25 cellular contexts compared by ENCODE assay signal in the genomic region with DNA sequence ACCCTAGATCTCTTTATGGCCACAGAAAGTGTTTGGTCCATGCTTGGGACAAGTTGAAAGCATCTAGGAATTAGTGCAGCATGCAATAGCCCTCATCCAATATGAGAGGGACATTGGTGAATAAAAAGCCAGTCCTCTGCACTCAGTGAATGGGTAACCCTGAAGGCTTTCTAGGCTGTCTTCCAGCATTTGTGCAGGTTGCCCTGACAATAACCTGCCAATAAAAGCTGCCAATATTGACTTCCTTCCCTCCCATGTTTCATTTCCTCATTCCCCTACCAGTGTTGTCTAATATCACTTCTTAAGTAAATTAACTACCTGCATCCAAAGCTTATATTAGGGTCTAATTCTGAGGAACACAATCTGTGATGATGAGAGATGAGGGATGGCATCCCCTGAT.
"Had no signal": no experiment of that assay in that cellular context is flagged by ENCODE, and none has a peak within 500 bp of the region (broad histone marks: within the 10 kb centered on the region; RNA-seq: fewer than 3 reads in every experiment).

No MANE protein-coding gene starts in this region.

- H3K36me3 ChIP-seq: brain microvascular endothelial cell, gastroesophageal sphincter, pancreas, transverse colon had no signal

- H3K27ac ChIP-seq: brain microvascular endothelial cell, gastroesophageal sphincter, hepatocyte, pancreas, psoas muscle, testis, transverse colon had no signal

- H3K27me3 ChIP-seq: brain microvascular endothelial cell, gastroesophageal sphincter, hepatocyte, pancreas, testis, transverse colon had no signal

- H3K27ac Mint-ChIP-seq: activated CD8-positive, alpha-beta T cell treated with anti-CD3 and anti-CD28 coated beads for 36 hours; activated T-helper 17 cell treated with anti-CD3 and anti-CD28 coated beads, Interleukin-2, amount 50 U/mL, for 72 hours; effector memory CD8-positive, alpha-beta T cell; naive B cell; nephron progenitor cell had no signal

- ATAC-seq: activated CD8-positive, alpha-beta T cell treated with anti-CD3 and anti-CD28 coated beads for 36 hours; activated T-cell treated with anti-CD3 and anti-CD28 coated beads, Interleukin-2, amount 50 U/mL, for 4 hours; activated T-helper 17 cell treated with anti-CD3 and anti-CD28 coated beads, Interleukin-2, amount 50 U/mL, for 72 hours; effector memory CD8-positive, alpha-beta T cell; gastroesophageal sphincter; left ventricle myocardium superior; pancreas; psoas muscle had no signal

- H3K9me3 ChIP-seq: gastroesophageal sphincter, pancreas, psoas muscle, testis, transverse colon had no signal

- H3K4me2 ChIP-seq: hepatocyte, smooth muscle cell had no signal

- H3K27me3 Mint-ChIP-seq: activated CD8-positive, alpha-beta T cell treated with anti-CD3 and anti-CD28 coated beads for 36 hours; activated T-helper 17 cell treated with anti-CD3 and anti-CD28 coated beads, Interleukin-2, amount 50 U/mL, for 72 hours; effector memory CD8-positive, alpha-beta T cell; naive B cell had no signal

- H2AFZ ChIP-seq: hepatocyte had no signal

- H3K4me1 ChIP-seq: gastroesophageal sphincter, pancreas, psoas muscle, testis, transverse colon had no signal

- H3K4me3 Mint-ChIP-seq: activated CD8-positive, alpha-beta T cell treated with anti-CD3 and anti-CD28 coated beads for 36 hours; activated T-cell treated with anti-CD3 and anti-CD28 coated beads, Interleukin-2, amount 50 U/mL, for 4 hours; activated T-helper 17 cell treated with anti-CD3 and anti-CD28 coated beads, Interleukin-2, amount 50 U/mL, for 72 hours; effector memory CD8-positive, alpha-beta T cell; naive B cell; nephron progenitor cell had no signal

- H3K4me3 ChIP-seq: gastroesophageal sphincter, hepatocyte, pancreas, psoas muscle, smooth muscle cell, testis, transverse colon had no signal

- H3K36me3 Mint-ChIP-seq: naive B cell had no signal

- H3K79me2 ChIP-seq: hepatocyte had no signal

- H3K4me1 Mint-ChIP-seq: activated T-helper 17 cell treated with anti-CD3 and anti-CD28 coated beads, Interleukin-2, amount 50 U/mL, for 72 hours; naive B cell had no signal

- DNase-seq: activated CD4-positive, alpha-beta T cell treated with anti-CD3 and anti-CD28 coated beads, Interleukin-2, amount 50 U/mL, for 1 hour; activated CD4-positive, CD25-positive, alpha-beta regulatory T cell treated with anti-CD3 and anti-CD28 coated beads, Interleukin-2, amount 50 U/mL, for 72 hours; activated CD8-positive, alpha-beta T cell treated with anti-CD3 and anti-CD28 coated beads for 36 hours; activated gamma-delta T cell treated with Interleukin-2 at 50 U/mL for 16 hours; activated naive CD4-positive, alpha-beta T cell treated with anti-CD3 and anti-CD28 coated beads, Interleukin-2, amount 50 U/mL, for 16 hours; activated T-cell treated with anti-CD3 and anti-CD28 coated beads, Interleukin-2, amount 50 U/mL, for 4 hours; amniotic stem cell; cortex of kidney; effector memory CD8-positive, alpha-beta T cell; left ventricle myocardium superior; naive B cell; nephron progenitor cell; pancreas; psoas muscle; stimulated activated CD4-positive, alpha-beta T cell treated with anti-CD3 and anti-CD28 coated beads, Interleukin-1b, Interleukin-23, amount 100 ng/mL, for 48 hours; stimulated activated CD4-positive, alpha-beta T cell treated with anti-CD3 and anti-CD28 coated beads, Interleukin-4, amount 100 ng/mL, for 4 hours; stimulated activated naive CD4-positive, alpha-beta T cell treated with Interleukin-2 at 50 U/mL for 16 hours; T-helper 9 cell; transverse colon had no signal

- H3K9me3 Mint-ChIP-seq: nephron progenitor cell had no signal
